16 cellular contexts compared by ENCODE assay signal in genomic region chr3:188220097-188220788, GRCh38.
DNase-seq lines count a peak whose midpoint lies in the region; ATAC-seq, FAIRE-seq and TF ChIP-seq lines count a peak whose summit lies in the region.
"Had no signal": no experiment of that assay in that cellular context is flagged by ENCODE, and none has a peak within 500 bp of the region (broad histone marks: within the 10 kb centered on the region; RNA-seq: fewer than 3 reads in every experiment).

No MANE protein-coding gene starts in this region.

- peak overlapping the region; percentile 70 for H3K27ac ChIP-seq in astrocyte (ENCODE audit: low read depth, low read length)
- no peak overlapping the region for H3K27ac ChIP-seq in foreskin keratinocyte
- H3K27ac ChIP-seq in prostate gland = peak overlapping the region; percentile 67 to 80
- H3K27ac ChIP-seq in uterus = peak overlapping the region; percentile 92 to 93
- H3K27ac ChIP-seq in MM.1S (ENCODE audit: low read length) = no peak overlapping the region

- peaks cover 48% of the 10 kb centered on the region for H3K4me1 Mint-ChIP-seq in astrocyte (ENCODE audit: low read depth, unreplicated experiment)

- intact Hi-C loops in prostate gland (cut with DNase I) = loop anchor here (5.0 kb wide), 2 partner anchors 47 to 478 kb away; no protein-coding TSS in a partner anchor
- intact Hi-C loops in uterus (cut with DNase I; ENCODE audit: low total_unique reads) = no loop called here

- H3K36me3 Mint-ChIP-seq in astrocyte (ENCODE audit: low read depth, unreplicated experiment) = peaks cover 25% of the 10 kb centered on the region

- no peak overlapping the region for H3K4me3 Mint-ChIP-seq in astrocyte (ENCODE audit: unreplicated experiment)
- H3K4me3 Mint-ChIP-seq: activated CD4-positive, alpha-beta T cell treated with anti-CD3 and anti-CD28 coated beads, Interleukin-2, amount 10 ng/mL, durations not matched to agents 24 days and 14 days; effector memory CD8-positive, alpha-beta T cell; mesothelial cell of epicardium had no signal

- no peak overlapping the region for H2AFZ ChIP-seq in astrocyte (ENCODE audit: low read depth, low read length)
- H2AFZ ChIP-seq in MM.1S (ENCODE audit: low read length) = no peak overlapping the region

- H3K4me1 ChIP-seq in astrocyte (ENCODE audit: insufficient read depth, low read length) = peaks cover 22% of the 10 kb centered on the region
- peaks cover 6% of the 10 kb centered on the region for H3K4me1 ChIP-seq in foreskin keratinocyte
- H3K4me1 ChIP-seq in prostate gland (replicated peaks) = no peaks in the 10 kb centered on the region
- peaks cover 0 to 9% of the 10 kb centered on the region in 2 donors for H3K4me1 ChIP-seq in uterus
- no peaks in the 10 kb centered on the region for H3K4me1 ChIP-seq in MM.1S (ENCODE audit: low read length)

- H3K27me3 Mint-ChIP-seq in astrocyte (ENCODE audit: low read depth, unreplicated experiment) = no peaks in the 10 kb centered on the region
- H3K27me3 Mint-ChIP-seq: activated CD4-positive, alpha-beta T cell treated with anti-CD3 and anti-CD28 coated beads, Interleukin-2, amount 10 ng/mL, durations not matched to agents 24 days and 14 days; effector memory CD8-positive, alpha-beta T cell had no signal

- no peak for FAIRE-seq in astrocyte (lab: Jason Lieb, UNC)

- 87% methylated on average over 6 of the region's 6 CpGs for WGBS in prostate gland

- H3F3A ChIP-seq in MM.1S (ENCODE audit: insufficient read depth, low read length) = no peaks in the 10 kb centered on the region

- H3K4me2 ChIP-seq in astrocyte (ENCODE audit: low read length) (peak overlapping the region; percentile 40), MM.1S (ENCODE audit: low read depth, low read length) (no peak overlapping the region)

- H4K20me1 ChIP-seq in astrocyte (ENCODE audit: insufficient read depth, low read length) (peaks cover 86% of the 10 kb centered on the region), MM.1S (ENCODE audit: insufficient read depth, low read length) (no peaks in the 10 kb centered on the region)

- ATAC-seq in foreskin keratinocyte (peak; percentile 41), HG03139 (IDR thresholded peaks at IDR 0.05; ENCODE audit: unreplicated experiment) (no peak)
- ATAC-seq: effector memory CD8-positive, alpha-beta T cell had no signal

- H3K9me3 Mint-ChIP-seq in astrocyte (ENCODE audit: unreplicated experiment) = no peaks in the 10 kb centered on the region
- H3K9me3 Mint-ChIP-seq: effector memory CD8-positive, alpha-beta T cell had no signal

- no peak for DNase-seq in astrocyte (ENCODE audit: low read depth)
- DNase-seq in foreskin keratinocyte = no peak
- no peak for DNase-seq in prostate gland (ENCODE audit: low spot score)
- DNase-seq in uterus = peak in 1 of 2 donors; percentile 47
- DNase-seq in OCI-M1 (lab: John Stamatoyannopoulos, UW) = no peak
- no peak for DNase-seq in Ammon's horn (ENCODE audit: low spot score)
- no peak for DNase-seq in MM.1S
- DNase-seq: activated CD4-positive, alpha-beta T cell treated with anti-CD3 and anti-CD28 coated beads, Interleukin-2, amount 10 ng/mL, durations not matched to agents 24 days and 14 days; anterior cingulate cortex; effector memory CD8-positive, alpha-beta T cell; NCI-H1105 treated with DMSO at 0.1 percent for 48 hours; NCI-H524 treated with DMSO at 0.1 percent for 48 hours; T-helper 2 cell had no signal

- H3K36me3 ChIP-seq in astrocyte (ENCODE audit: insufficient read depth, low read length) = peaks cover 5% of the 10 kb centered on the region
- H3K36me3 ChIP-seq in prostate gland = no peaks in the 10 kb centered on the region
- no peaks in the 10 kb centered on the region for H3K36me3 ChIP-seq in uterus
- no peaks in the 10 kb centered on the region for H3K36me3 ChIP-seq in MM.1S (replicated peaks; ENCODE audit: insufficient read depth, low read length)
- H3K36me3 ChIP-seq: HAP-1 had no signal

- H3K9ac ChIP-seq in astrocyte (ENCODE audit: low read length) (peak overlapping the region; percentile 28), MM.1S (ENCODE audit: low read length) (no peak overlapping the region)

- no peak overlapping the region for H3K4me3 ChIP-seq in astrocyte (ENCODE audit: insufficient read depth, low read depth, low read length)
- no peak overlapping the region for H3K4me3 ChIP-seq in prostate gland
- H3K4me3 ChIP-seq in uterus = no peak overlapping the region
- no peak overlapping the region for H3K4me3 ChIP-seq in MM.1S (ENCODE audit: low read length)
- H3K4me3 ChIP-seq: HAP-1 had no signal

- TF ChIP-seq POLR2A in prostate gland (IDR thresholded peaks at IDR 0.05) (no peak), uterus (IDR thresholded peaks at IDR 0.05) (no peak)

- TF ChIP-seq CTCF in astrocyte (IDR thresholded peaks at IDR 0.05; ENCODE audit: insufficient read depth, low read depth, low read length) (no peak), foreskin keratinocyte (conservative IDR thresholded peaks at IDR 0.05) (no peak), prostate gland (IDR thresholded peaks at IDR 0.05) (no peak), uterus (IDR thresholded peaks at IDR 0.05) (no peak), MM.1S (IDR thresholded peaks at IDR 0.05; ENCODE audit: low read length) (no peak)

- H3K9me3 ChIP-seq in astrocyte (ENCODE audit: insufficient read depth, low read depth, low read length) (no peaks in the 10 kb centered on the region), prostate gland (no peaks in the 10 kb centered on the region), uterus (no peaks in the 10 kb centered on the region), MM.1S (replicated peaks; ENCODE audit: insufficient read depth, low read length) (no peaks in the 10 kb centered on the region)
- H3K9me3 ChIP-seq: HAP-1 had no signal

- H3K9me2 ChIP-seq in MM.1S (replicated peaks; ENCODE audit: insufficient read depth, low read length) = no peaks in the 10 kb centered on the region

- H3K27ac Mint-ChIP-seq in astrocyte (ENCODE audit: unreplicated experiment) = no peak overlapping the region
- H3K27ac Mint-ChIP-seq: activated CD4-positive, alpha-beta T cell treated with anti-CD3 and anti-CD28 coated beads, Interleukin-2, amount 10 ng/mL, durations not matched to agents 24 days and 14 days; mesothelial cell of epicardium had no signal

- H3K79me2 ChIP-seq in astrocyte (ENCODE audit: insufficient read depth, low read length) (peaks cover 100% of the 10 kb centered on the region), MM.1S (ENCODE audit: low read length) (no peaks in the 10 kb centered on the region)

- H3K27me3 ChIP-seq in astrocyte (ENCODE audit: insufficient read depth, low read length) (no peaks in the 10 kb centered on the region), foreskin keratinocyte (no peaks in the 10 kb centered on the region), prostate gland (replicated peaks; ENCODE audit: insufficient read depth) (no peaks in the 10 kb centered on the region), uterus (no peaks in the 10 kb centered on the region), MM.1S (replicated peaks; ENCODE audit: insufficient read depth, low read length) (no peaks in the 10 kb centered on the region)

Comparison
In these comparisons a context has a peak if more than half of its experiments do, and no peak if none do; other contexts are left out.
1. H3K27ac ChIP-seq: peak in astrocyte (single experiment), prostate gland (2 of 2) and uterus (2 of 2); none in foreskin keratinocyte (single experiment) and MM.1S (single experiment).